27 cellular contexts compared by ENCODE assay signal in genomic region chr14:22255042-22255441, GRCh38.
"Had no signal": no experiment of that assay in that cellular context is flagged by ENCODE, and none has a peak within 500 bp of the region (broad histone marks: within the 10 kb centered on the region; RNA-seq: fewer than 3 reads in every experiment).

No MANE protein-coding gene starts in this region.

- H3K36me3 ChIP-seq: left lung, lower lobe of right lung, ovary, right atrium auricular region, right lobe of liver, stomach, suprapubic skin, thoracic aorta, tibial nerve had no signal

- H3K27me3 Mint-ChIP-seq: naive thymus-derived CD4-positive, alpha-beta T cell had no signal

- H3K4me1 Mint-ChIP-seq: mesothelial cell of epicardium; stimulated activated memory B cell treated with anti-CD40 and anti-IgM and Interleukin-4, amounts not matched to agents 10 μg/mL and 1 μg/mL and 100 μg/mL, for 72 hours had no signal

- H3K4me3 Mint-ChIP-seq: mesothelial cell of epicardium; naive thymus-derived CD4-positive, alpha-beta T cell; natural killer cell treated with Interleukin-12 subunit alpha and Interleukin-12 subunit beta and Interleukin-15 and Interleukin-18, amount 100 ng/mL, for 72 hours; stimulated activated memory B cell treated with anti-CD40 and anti-IgM and Interleukin-4, amounts not matched to agents 10 μg/mL and 1 μg/mL and 100 μg/mL, for 72 hours; type B pancreatic cell had no signal

- H3K4me3 ChIP-seq: left lung, lower lobe of right lung, mucosa of descending colon, ovary, psoas muscle, right atrium auricular region, right lobe of liver, smooth muscle cell, stomach, suprapubic skin, thoracic aorta, tibial nerve had no signal

- ATAC-seq: left colon; left lung; lower lobe of right lung; mucosa of descending colon; naive thymus-derived CD4-positive, alpha-beta T cell; natural killer cell treated with Interleukin-12 subunit alpha and Interleukin-12 subunit beta and Interleukin-15 and Interleukin-18, amount 100 ng/mL, for 72 hours; psoas muscle; right lobe of liver; stimulated activated memory B cell treated with anti-CD40 and anti-IgM and Interleukin-4, amounts not matched to agents 10 μg/mL and 1 μg/mL and 100 μg/mL, for 72 hours had no signal

- DNase-seq: hippocampal formation; kidney glomerular epithelial cell; left colon; left lung; lower lobe of right lung; mammary epithelial cell; mesendoderm; mucosa of descending colon; naive thymus-derived CD4-positive, alpha-beta T cell; ovary; psoas muscle; right lobe of liver; stimulated activated CD4-positive, alpha-beta T cell treated with anti-CD3 and anti-CD28 coated beads, Interleukin-1b, Interleukin-23, amount 100 ng/mL, for 48 hours; stimulated activated CD4-positive, alpha-beta T cell treated with anti-CD3 and anti-CD28 coated beads, Interleukin-2, amount 100 ng/mL, for 48 hours; stimulated activated CD4-positive, alpha-beta T cell treated with anti-CD3 and anti-CD28 coated beads, Interleukin-4, amount 100 ng/mL, for 4 hours; stimulated activated CD8-positive, alpha-beta memory T cell treated with anti-CD3 and anti-CD28 coated beads, Interleukin-4, amount 100 ng/mL, for 48 hours; stimulated activated naive CD4-positive, alpha-beta T cell treated with Interleukin-2 at 50 U/mL for 16 hours; stomach had no signal

- H3K27ac Mint-ChIP-seq: mesothelial cell of epicardium; naive thymus-derived CD4-positive, alpha-beta T cell; natural killer cell treated with Interleukin-12 subunit alpha and Interleukin-12 subunit beta and Interleukin-15 and Interleukin-18, amount 100 ng/mL, for 72 hours; stimulated activated memory B cell treated with anti-CD40 and anti-IgM and Interleukin-4, amounts not matched to agents 10 μg/mL and 1 μg/mL and 100 μg/mL, for 72 hours; type B pancreatic cell had no signal

- H3K27ac ChIP-seq: left lung, lower lobe of right lung, ovary, psoas muscle, right atrium auricular region, right lobe of liver, stomach, suprapubic skin, thoracic aorta, tibial nerve had no signal

- H3K4me1 ChIP-seq: psoas muscle, right atrium auricular region, right lobe of liver, stomach, suprapubic skin, tibial nerve had no signal

- H3K27me3 ChIP-seq: left lung, ovary, right atrium auricular region, right lobe of liver, stomach, suprapubic skin, tibial nerve had no signal

- H3K9me3 Mint-ChIP-seq: naive thymus-derived CD4-positive, alpha-beta T cell; natural killer cell treated with Interleukin-12 subunit alpha and Interleukin-12 subunit beta and Interleukin-15 and Interleukin-18, amount 100 ng/mL, for 72 hours had no signal
